ENCODE assay signal across 8 cellular contexts in genomic region chr12:57546438-57547365, GRCh38. TPM values are rescaled to one million over a fixed set of nuclear protein-coding genes. Genes with fewer than 3 reads are reported as not detected.
A peak's percentile ranks its signal among the peaks of the same experiment; 100 is the strongest.
DNase-seq lines count a peak whose midpoint lies in the region; ATAC-seq, FAIRE-seq and TF ChIP-seq lines count a peak whose summit lies in the region.

Gene DCTN2 (minus strand): TSS chr12:57547192. CDS start chr12:57547063, 129 bp downstream.

- no peak within 1 kb of the TSS for H4K5ac ChIP-seq in H1 (ENCODE audit: insufficient read length, low read depth, low read length)

- no peak for TF ChIP-seq RAD21 in H1 (IDR thresholded peaks at IDR 0.05 in 1 of 2, conservative IDR thresholded peaks at IDR 0.05 in 1 of 2; ENCODE audit: low read depth in 2 of 2, low read length in 2 of 2)

- H3K9me3 ChIP-seq in H1 (ENCODE audit: insufficient read depth in 2 of 2, low read depth in 1 of 2, low read length in 1 of 2) = no peaks in the 10 kb centered on the region
- H3K9me3 ChIP-seq in mesenchymal stem cell (ENCODE audit: control insufficient read depth, low read length) = no peaks in the 10 kb centered on the region

- CTCF ChIA-PET in H1 (lab: Charles Lee; ENCODE audit: partially characterized antibody) = interaction anchor here (0.7 to 1.9 kb wide), 6 partner anchors 11 to 371 kb away, joined by 3 to 6 read pairs (median 4); no protein-coding TSS in a partner anchor

- H2AK5ac ChIP-seq in H1 (ENCODE audit: low read depth, low read length) = no peak within 1 kb of the TSS
- H2AK5ac ChIP-seq in mesenchymal stem cell (ENCODE audit: low read length, severe bottlenecking) = peak within 1 kb of the TSS; percentile 70

- H2AFZ ChIP-seq in H1 (ENCODE audit: low read length) = no peak within 1 kb of the TSS
- H2AFZ ChIP-seq in mesenchymal stem cell (ENCODE audit: low read depth, low read length) = peak within 1 kb of the TSS; percentile 74

- H3K4me1 ChIP-seq in H1 (replicated peaks in 1 of 4; ENCODE audit: control insufficient read depth in 3 of 4, insufficient read depth in 4 of 4, low read length in 3 of 4) (peaks cover 5 to 18% (median 10%) of the 10 kb centered on the region in 4 experiments; a peak in 6 of 7 replicates), mesenchymal stem cell (ENCODE audit: control insufficient read depth, insufficient read depth, low read depth, low read length) (peaks cover 20% of the 10 kb centered on the region)

- H4K91ac ChIP-seq in H1 (replicated peaks; ENCODE audit: insufficient read length, low read length) (no peak within 1 kb of the TSS), mesenchymal stem cell (ENCODE audit: low read length) (peak within 1 kb of the TSS; percentile 65)

- H3K23ac ChIP-seq in H1 (ENCODE audit: insufficient read length) (no peak within 1 kb of the TSS), mesenchymal stem cell (ENCODE audit: low read length in 2 of 2) (peak within 1 kb of the TSS in 1 of 2 experiments; percentile 86)

- peak within 1 kb of the TSS; percentile 88 for H3K56ac ChIP-seq in H1 (replicated peaks; ENCODE audit: insufficient read length, low read depth, low read length)

- no peak within 1 kb of the TSS for H2BK15ac ChIP-seq in H1 (ENCODE audit: low read length)
- peak within 1 kb of the TSS; percentile 50 for H2BK15ac ChIP-seq in mesenchymal stem cell (ENCODE audit: low read depth, poor library complexity, severe bottlenecking)

- peak in 1 of 3 experiments; percentile 23; a peak in 1 of 4 replicates for TF ChIP-seq CTCF in H1 (IDR thresholded peaks at IDR 0.05; ENCODE audit: control extremely low read depth in 1 of 3, insufficient read depth in 1 of 3, low read depth in 1 of 3, low read length in 3 of 3)

- POLR2A ChIA-PET in H1 (lab: Charles Lee; ENCODE audit: partially characterized antibody) = interaction anchor here (0.6 to 6.6 kb wide), 16 partner anchors 9 to 317 kb away, joined by 3 to 65 read pairs (median 4); partner anchors contain the start of genes ARHGEF25, DDIT3, SHMT2 and TSPAN31

- H3K14ac ChIP-seq in H1 (ENCODE audit: insufficient read length) (no peak within 1 kb of the TSS), mesenchymal stem cell (ENCODE audit: low read length in 2 of 2) (peak within 1 kb of the TSS; percentile 92 to 98)

- DNase-seq in COR-L47 (lab: John Stamatoyannopoulos, UW) (peak; percentile 94), HT1080 (ENCODE audit: low read depth) (peak; percentile 96), NOMO-1 treated with DMSO at 0.1 percent for 48 hours (lab: John Stamatoyannopoulos, UW; ENCODE audit: unreplicated experiment) (peak; percentile 99), H1 (ENCODE audit: low read depth in 1 of 2, low spot score in 2 of 2) (peak; percentile 83 to 91), mesenchymal stem cell (peak; percentile 98)
- DNase-seq in activated CD8-positive, alpha-beta memory T cell treated with anti-CD3 and anti-CD28 coated beads for 4 hours (ENCODE audit: low read depth in 2 of 2) = peak; percentile 80 to 88
- DNase-seq in stimulated activated CD8-positive, alpha-beta memory T cell treated with anti-CD3 and anti-CD28 coated beads, Interleukin-12 subunit alpha, Interleukin-12 subunit beta, amount 100 ng/mL, for 4 hours (ENCODE audit: low read depth) = peak; percentile 85

- H2BK20ac ChIP-seq in H1 (ENCODE audit: low read length) = no peak within 1 kb of the TSS

- H2BK120ac ChIP-seq in H1 (replicated peaks; ENCODE audit: low read depth, low read length) (no peak within 1 kb of the TSS), mesenchymal stem cell (ENCODE audit: low read depth, low read length) (peak within 1 kb of the TSS; percentile 93)

- H3K4me2 ChIP-seq in H1 (ENCODE audit: insufficient read depth in 1 of 2, low read depth in 2 of 2, low read length in 2 of 2) (peak within 1 kb of the TSS; percentile 83 to 85), mesenchymal stem cell (ENCODE audit: low read length, poor library complexity, severe bottlenecking) (peak within 1 kb of the TSS; percentile 87)

- no peaks in the 10 kb centered on the region; a peak in 2 of 8 replicates for H3K36me3 ChIP-seq in H1 (ENCODE audit: control insufficient read depth in 2 of 4, insufficient read depth in 4 of 4, low read length in 3 of 4)
- H3K36me3 ChIP-seq in mesenchymal stem cell (ENCODE audit: control insufficient read depth in 1 of 2, insufficient read depth in 2 of 2, low read depth in 1 of 2, low read length in 2 of 2) = peaks cover 3 to 30% of the 10 kb centered on the region in 2 experiments

- ATAC-seq in GM21360 (IDR thresholded peaks at IDR 0.05; ENCODE audit: unreplicated experiment) = peak; percentile 99

- H4K8ac ChIP-seq in H1 (ENCODE audit: extremely low read depth, insufficient read depth, low read length) (peak within 1 kb of the TSS; percentile 88), mesenchymal stem cell (ENCODE audit: low read length) (peak within 1 kb of the TSS; percentile 94)

- peak; percentile 78 for FAIRE-seq in H1 (lab: Jason Lieb, UNC)

- H3K18ac ChIP-seq in H1 (ENCODE audit: extremely low read depth, low read length) (no peak within 1 kb of the TSS), mesenchymal stem cell (ENCODE audit: low read depth in 1 of 2, low read length in 2 of 2) (peak within 1 kb of the TSS; percentile 81 to 98)

- H2BK5ac ChIP-seq in H1 (ENCODE audit: low read depth, low read length) (0 out of 2 replicates have a peak within 1 kb of the TSS, but pooled peaks have one; percentile 35), mesenchymal stem cell (ENCODE audit: low read depth, low read length, poor library complexity, severe bottlenecking) (peak within 1 kb of the TSS; percentile 67)

- H3K9ac ChIP-seq in H1 (replicated peaks in 1 of 4; ENCODE audit: extremely low read depth in 1 of 4, low read depth in 3 of 4, low read length in 3 of 4) (peak within 1 kb of the TSS; percentile 82 to 91 (median 86)), mesenchymal stem cell (ENCODE audit: low read length) (peak within 1 kb of the TSS; percentile 92)

- H3K4me3 ChIP-seq in H1 (ENCODE audit: extremely low read depth in 1 of 4, insufficient read depth in 2 of 4, low read depth in 3 of 4, low read length in 4 of 4) (peak within 1 kb of the TSS; percentile 63 to 90 (median 81)), mesenchymal stem cell (ENCODE audit: insufficient read depth in 1 of 2, low read depth in 1 of 2, low read length in 2 of 2) (peak within 1 kb of the TSS; percentile 89 to 92)

- H3K27me3 ChIP-seq in H1 (replicated peaks in 1 of 4; ENCODE audit: control insufficient read depth in 3 of 4, extremely low read depth in 1 of 4, insufficient read depth in 3 of 4, low read length in 3 of 4) (peaks cover 0 to 5% (median 3%) of the 10 kb centered on the region in 4 experiments; a peak in 2 of 7 replicates), mesenchymal stem cell (ENCODE audit: control insufficient read depth in 1 of 2, insufficient read depth in 1 of 2, low read length in 2 of 2) (peaks cover 21 to 31% of the 10 kb centered on the region in 2 experiments)

- H3K27ac ChIP-seq in H1 (ENCODE audit: low read depth, low read length) (peak within 1 kb of the TSS; percentile 44; the same call in 1 of the 2 replicates), mesenchymal stem cell (ENCODE audit: low read length, poor library complexity, severe bottlenecking) (no peak within 1 kb of the TSS)

- 0 out of 2 replicates have a peak within 1 kb of the TSS, but pooled peaks have one; percentile 0 for H2BK12ac ChIP-seq in H1 (ENCODE audit: low read depth, low read length)
- peak within 1 kb of the TSS in 1 of 2 experiments; percentile 64 for H2BK12ac ChIP-seq in mesenchymal stem cell (ENCODE audit: low read length in 2 of 2)

- TF ChIP-seq POLR2A in H1 (IDR thresholded peaks at IDR 0.05; ENCODE audit: control extremely low read depth in 1 of 2, low read depth in 2 of 2, low read length in 2 of 2) = no peak; a peak in 1 of 3 replicates

- TF ChIP-seq EP300 in H1 (IDR thresholded peaks at IDR 0.05; ENCODE audit: borderline replicate concordance in 1 of 2, low read depth in 2 of 2, low read length in 2 of 2) = no peak

- peaks cover 19% of the 10 kb centered on the region for H3K23me2 ChIP-seq in H1 (ENCODE audit: low read depth, low read length)

- H3K79me2 ChIP-seq in H1 (ENCODE audit: control insufficient read depth in 1 of 2, insufficient read depth in 2 of 2, low read length in 2 of 2) = peaks cover 4 to 36% of the 10 kb centered on the region in 2 experiments; a peak in 3 of 4 replicates

- H3K4ac ChIP-seq in H1 (replicated peaks; ENCODE audit: insufficient read length, low read depth, low read length) (no peak within 1 kb of the TSS), mesenchymal stem cell (ENCODE audit: low read depth in 1 of 2, low read length in 2 of 2) (peak within 1 kb of the TSS; percentile 84 to 93)

- peaks cover 5 to 9% of the 10 kb centered on the region in 2 experiments for H4K20me1 ChIP-seq in H1 (replicated peaks in 1 of 2; ENCODE audit: control insufficient read depth in 1 of 2, insufficient read depth in 2 of 2, low read length in 2 of 2)

- H3K79me1 ChIP-seq in H1 (ENCODE audit: low read depth, low read length) (peaks cover 8% of the 10 kb centered on the region; the same call in 1 of the 2 replicates), mesenchymal stem cell (replicated peaks; ENCODE audit: low read length, poor library complexity, severe bottlenecking) (peaks cover 12% of the 10 kb centered on the region)

- 2% methylated on average over 51 of the region's 58 CpGs; no CpG with 5 or more reads in 1 of the 2 experiments for WGBS in H1 (ENCODE audit: extremely low coverage in 1 of 2, insufficient coverage in 1 of 2, insufficient read length in 1 of 2, insufficient replicate concordance in 2 of 2, low coverage in 1 of 2, low lambda C conversion rate in 2 of 2, missing lambda C conversion rate in 1 of 2), 2 experiments
- 1% methylated on average over 56 of the region's 58 CpGs for WGBS in mesenchymal stem cell

TF ChIP-seq in H1, 55 proteins besides CTCF, POLR2A, EP300 and RAD21 (continues in another document):
- no peak for TF ChIP-seq CBX8 (IDR thresholded peaks at IDR 0.05; ENCODE audit: borderline replicate concordance, low read depth, low read length)
- TF ChIP-seq EGR1 (IDR thresholded peaks at IDR 0.05; ENCODE audit: borderline replicate concordance, low read depth, low read length) = no peak
- TF ChIP-seq CEBPB (IDR thresholded peaks at IDR 0.05; ENCODE audit: low read depth, low read length) = no peak; the same call in 1 of the 2 replicates

RNA-seq across cellular contexts. Expression of gene DCTN2, which starts in this region (rescaled TPM):
- total RNA-seq in HT1080 (2014; rRNA removed; shearing (Covaris generic)) = 79.5 and 87.1 TPM in 2 replicates
- 158 and 177 TPM in 2 replicates for polyA plus RNA-seq in HT1080 (2015; cell fraction: cytosol; rRNA removed)
- 152 and 164 TPM in 2 replicates for polyA plus RNA-seq in HT1080 (2015; cell fraction: nucleus; rRNA removed)
- 89.3 and 90.3 TPM in 2 replicates for total RNA-seq in H1 (2021; fragmentation: NEBNext Ultra II Directional; extraction: Animal tissue kit (Norgen Biotek cat#: 25700))
- polyA plus RNA-seq in H1 (2011; rRNA removed) = 91.9 and 140 TPM in 2 replicates
- 111 TPM for polyA plus RNA-seq in H1 (2011; cell fraction: cytosol; rRNA removed)
- polyA plus RNA-seq in H1 (2011; cell fraction: nucleus; rRNA removed) = 108 TPM
- 106 to 119 TPM (median 115 TPM) in 4 replicates for polyA plus RNA-seq in H1 (2012, experiment 1 of 2)
- 135 TPM for polyA plus RNA-seq in H1 (2012, experiment 2 of 2)
- polyA plus RNA-seq in H1 (2013, experiment 1 of 2) = 75.6 TPM
- 79.1 TPM for polyA plus RNA-seq in H1 (2013, experiment 2 of 2)
- polyA minus RNA-seq in H1 (2011; rRNA and poly(A)+ RNA removed) = 102 and 111 TPM in 2 replicates
- 113 TPM for polyA minus RNA-seq in H1 (2011; cell fraction: cytosol; rRNA and poly(A)+ RNA removed)
- polyA minus RNA-seq in H1 (2011; cell fraction: nucleus; rRNA and poly(A)+ RNA removed) = 72.6 TPM
- polyA plus RNA-seq in mesenchymal stem cell (2013, experiment 1 of 2) = 143 TPM
- 134 TPM for polyA plus RNA-seq in mesenchymal stem cell (2013, experiment 2 of 2)
